Comparison of ENCODE assay signal across 30 cellular contexts in genomic region chr9:76137941-76138340, GRCh38.
"Had no signal": no experiment of that assay in that cellular context is flagged by ENCODE, and none has a peak within 500 bp of the region (broad histone marks: within the 10 kb centered on the region; RNA-seq: fewer than 3 reads in every experiment).

No MANE protein-coding gene starts in this region.

- ATAC-seq: activated CD8-positive, alpha-beta memory T cell treated with anti-CD3 and anti-CD28 coated beads, Interleukin-2, amount 10 ng/mL, durations not matched to agents 7 days and 5 days; activated naive CD4-positive, alpha-beta T cell treated with anti-CD3 and anti-CD28 coated beads, Interleukin-2, amount 50 U/mL, for 72 hours; activated naive CD8-positive, alpha-beta T cell treated with anti-CD3 and anti-CD28 coated beads, Interleukin-2, amount 50 U/mL, for 24 hours; activated T-cell treated with anti-CD3 and anti-CD28 coated beads, Interleukin-2, amount 50 U/mL, for 4 hours; body of pancreas had no signal

- H3K4me2 ChIP-seq: SK-N-SH had no signal

- H3K9ac ChIP-seq: SK-N-SH had no signal

- H3K4me3 ChIP-seq: ascending aorta, body of pancreas, Peyer's patch, SJCRH30 had no signal

- H3K27ac Mint-ChIP-seq: activated CD8-positive, alpha-beta memory T cell treated with anti-CD3 and anti-CD28 coated beads, Interleukin-2, amount 10 ng/mL, durations not matched to agents 7 days and 5 days; activated naive CD4-positive, alpha-beta T cell treated with anti-CD3 and anti-CD28 coated beads, Interleukin-2, amount 50 U/mL, for 72 hours; activated naive CD8-positive, alpha-beta T cell treated with anti-CD3 and anti-CD28 coated beads, Interleukin-2, amount 50 U/mL, for 24 hours had no signal

- H3K9me3 ChIP-seq: ascending aorta, body of pancreas, Peyer's patch, SJCRH30, SK-N-SH had no signal

- FAIRE-seq: bronchial epithelial cell had no signal

- H3K36me3 ChIP-seq: ascending aorta, SJCRH30 had no signal

- H3K27ac ChIP-seq: ascending aorta, body of pancreas, Peyer's patch, RWPE1, SJCRH30, VCaP had no signal

- H3K4me1 ChIP-seq: ascending aorta, Peyer's patch had no signal

- DNase-seq: activated CD4-positive, alpha-beta T cell treated with anti-CD3 and anti-CD28 coated beads for 4 hours; activated CD4-positive, alpha-beta T cell treated with anti-CD3 and anti-CD28 coated beads, Interleukin-2, amount 50 U/mL, for 4 hours; activated CD4-positive, CD25-positive, alpha-beta regulatory T cell; activated CD8-positive, alpha-beta memory T cell treated with anti-CD3 and anti-CD28 coated beads, Interleukin-2, amount 10 ng/mL, durations not matched to agents 7 days and 5 days; activated effector memory CD4-positive, alpha-beta T cell treated with anti-CD3 and anti-CD28 coated beads, Interleukin-2, amount 50 U/mL, for 16 hours; activated naive CD4-positive, alpha-beta T cell treated with Interleukin-2 at 50 U/mL for 16 hours; activated naive CD8-positive, alpha-beta T cell treated with anti-CD3 and anti-CD28 coated beads, Interleukin-2, amount 50 U/mL, for 24 hours; activated T-cell treated with anti-CD3 and anti-CD28 coated beads, Interleukin-2, amount 50 U/mL, for 4 hours; amniotic stem cell; body of pancreas; central memory CD4-positive, alpha-beta T cell; Karpas-422; MM.1S; NCI-H1105; NCI-H1436; NCI-H1694 treated with DMSO at 0.1 percent for 48 hours; NCI-H2029 treated with DMSO at 0.1 percent for 48 hours; NCI-H510A treated with DMSO at 0.1 percent for 48 hours; NCI-H69; NK-92 treated with Interleukin-12 subunit alpha and Interleukin-12 subunit beta, amount 100 ng/mL, for 24 hours; Peyer's patch; Right ventricle myocardium superior; SJCRH30; SK-N-SH; T-helper 1 cell had no signal

- H3K27me3 ChIP-seq: ascending aorta, body of pancreas, Peyer's patch, SJCRH30 had no signal

- H3K27me3 Mint-ChIP-seq: activated CD8-positive, alpha-beta memory T cell treated with anti-CD3 and anti-CD28 coated beads, Interleukin-2, amount 10 ng/mL, durations not matched to agents 7 days and 5 days; activated naive CD8-positive, alpha-beta T cell treated with anti-CD3 and anti-CD28 coated beads, Interleukin-2, amount 50 U/mL, for 24 hours had no signal

- H3K4me3 Mint-ChIP-seq: activated CD8-positive, alpha-beta memory T cell treated with anti-CD3 and anti-CD28 coated beads, Interleukin-2, amount 10 ng/mL, durations not matched to agents 7 days and 5 days; activated naive CD8-positive, alpha-beta T cell treated with anti-CD3 and anti-CD28 coated beads, Interleukin-2, amount 50 U/mL, for 24 hours; activated T-cell treated with anti-CD3 and anti-CD28 coated beads, Interleukin-2, amount 50 U/mL, for 4 hours had no signal

- H3K9me3 Mint-ChIP-seq: activated naive CD4-positive, alpha-beta T cell treated with anti-CD3 and anti-CD28 coated beads, Interleukin-2, amount 50 U/mL, for 72 hours; activated naive CD8-positive, alpha-beta T cell treated with anti-CD3 and anti-CD28 coated beads, Interleukin-2, amount 50 U/mL, for 24 hours; activated T-cell treated with anti-CD3 and anti-CD28 coated beads, Interleukin-2, amount 50 U/mL, for 4 hours had no signal

- H3K36me3 Mint-ChIP-seq: activated CD8-positive, alpha-beta memory T cell treated with anti-CD3 and anti-CD28 coated beads, Interleukin-2, amount 10 ng/mL, durations not matched to agents 7 days and 5 days had no signal
